9 cellular contexts compared by ENCODE assay signal in the genomic region with DNA sequence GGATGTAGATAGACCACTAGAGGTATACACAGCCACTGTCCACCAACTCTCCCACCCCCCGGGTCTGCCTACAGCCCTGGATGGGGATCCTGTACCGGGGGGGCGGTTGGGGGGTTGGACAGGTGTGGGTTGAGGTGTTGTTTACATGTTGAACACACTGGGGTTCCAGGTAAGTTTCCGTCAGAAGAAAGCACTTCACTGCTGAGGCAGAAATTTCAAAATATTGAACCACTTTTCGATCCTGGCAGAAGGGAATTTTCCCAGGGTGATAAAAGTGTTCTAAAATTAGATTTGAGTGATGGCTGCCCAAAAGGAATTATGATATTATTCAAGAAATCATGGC. TPM values are rescaled to one million over a fixed set of nuclear protein-coding genes. Genes with fewer than 3 reads are reported as not detected.
A peak's percentile ranks its signal among the peaks of the same experiment; 100 is the strongest.
DNase-seq lines count a peak whose midpoint lies in the region; ATAC-seq lines count a peak whose summit lies in the region.
"Had no signal": no experiment of that assay in that cellular context is flagged by ENCODE, and none has a peak within 500 bp of the region (broad histone marks: within the 10 kb centered on the region; RNA-seq: fewer than 3 reads in every experiment).

No MANE protein-coding gene starts in this region.

- peak; percentile 41 for ATAC-seq in stimulated activated effector memory CD8-positive, alpha-beta T cell treated with anti-CD3 and anti-CD28 coated beads, Interleukin-12 subunit alpha, Interleukin-12 subunit beta, amount 100 ng/mL, for 72 hours
- no peak for ATAC-seq in GM21515 (IDR thresholded peaks at IDR 0.05; ENCODE audit: unreplicated experiment)
- ATAC-seq in HG02623 (IDR thresholded peaks at IDR 0.05; ENCODE audit: unreplicated experiment) = no peak

- H3K4me3 Mint-ChIP-seq in activated T-cell treated with anti-CD3 and anti-CD28 coated beads, Interleukin-2, amount 50 U/mL, for 24 hours = peak overlapping the region; percentile 57
- H3K4me3 Mint-ChIP-seq in IgD-negative memory B cell = peak overlapping the region in 2 of 4 donors; percentile 70 to 83
- H3K4me3 Mint-ChIP-seq in stimulated activated effector memory CD8-positive, alpha-beta T cell treated with anti-CD3 and anti-CD28 coated beads, Interleukin-12 subunit alpha, Interleukin-12 subunit beta, amount 100 ng/mL, for 72 hours = peak overlapping the region; percentile 62

- no peaks in the 10 kb centered on the region for H3K36me3 Mint-ChIP-seq in activated T-cell treated with anti-CD3 and anti-CD28 coated beads, Interleukin-2, amount 50 U/mL, for 24 hours (ENCODE audit: low read depth)
- peaks cover 1% of the 10 kb centered on the region for H3K36me3 Mint-ChIP-seq in IgD-negative memory B cell
- peaks cover 10% of the 10 kb centered on the region for H3K36me3 Mint-ChIP-seq in stimulated activated effector memory CD8-positive, alpha-beta T cell treated with anti-CD3 and anti-CD28 coated beads, Interleukin-12 subunit alpha, Interleukin-12 subunit beta, amount 100 ng/mL, for 72 hours

- no peaks in the 10 kb centered on the region for H3K9me3 Mint-ChIP-seq in activated T-cell treated with anti-CD3 and anti-CD28 coated beads, Interleukin-2, amount 50 U/mL, for 24 hours
- H3K9me3 Mint-ChIP-seq in IgD-negative memory B cell = no peaks in the 10 kb centered on the region
- no peaks in the 10 kb centered on the region for H3K9me3 Mint-ChIP-seq in stimulated activated effector memory CD8-positive, alpha-beta T cell treated with anti-CD3 and anti-CD28 coated beads, Interleukin-12 subunit alpha, Interleukin-12 subunit beta, amount 100 ng/mL, for 72 hours

- peaks cover 36% of the 10 kb centered on the region for H3K4me1 Mint-ChIP-seq in activated T-cell treated with anti-CD3 and anti-CD28 coated beads, Interleukin-2, amount 50 U/mL, for 24 hours (ENCODE audit: low read depth)
- peaks cover 7 to 13% (median 11%) of the 10 kb centered on the region in 3 donors for H3K4me1 Mint-ChIP-seq in IgD-negative memory B cell
- H3K4me1 Mint-ChIP-seq in stimulated activated effector memory CD8-positive, alpha-beta T cell treated with anti-CD3 and anti-CD28 coated beads, Interleukin-12 subunit alpha, Interleukin-12 subunit beta, amount 100 ng/mL, for 72 hours = peaks cover 35% of the 10 kb centered on the region

- no peak for DNase-seq in activated T-cell treated with anti-CD3 and anti-CD28 coated beads, Interleukin-2, amount 50 U/mL, for 24 hours
- no peak for DNase-seq in activated T-cell treated with anti-CD3 and anti-CD28 coated beads, Interleukin-2, amount 50 U/mL, for 48 hours
- DNase-seq in dermis blood vessel endothelial cell (peak; percentile 19), mesenteric fat pad (ENCODE audit: low spot score) (no peak)
- no peak for DNase-seq in stimulated activated effector memory CD8-positive, alpha-beta T cell treated with anti-CD3 and anti-CD28 coated beads, Interleukin-12 subunit alpha, Interleukin-12 subunit beta, amount 100 ng/mL, for 72 hours (ENCODE audit: low spot score in 2 of 2)

- peaks cover 9% of the 10 kb centered on the region for H3K27me3 Mint-ChIP-seq in activated T-cell treated with anti-CD3 and anti-CD28 coated beads, Interleukin-2, amount 50 U/mL, for 24 hours
- peaks cover 2% of the 10 kb centered on the region for H3K27me3 Mint-ChIP-seq in IgD-negative memory B cell

- peak overlapping the region; percentile 86 for H3K27ac Mint-ChIP-seq in activated T-cell treated with anti-CD3 and anti-CD28 coated beads, Interleukin-2, amount 50 U/mL, for 24 hours
- H3K27ac Mint-ChIP-seq in IgD-negative memory B cell = peak overlapping the region in 2 of 3 donors; percentile 17 to 42
- peak overlapping the region; percentile 39 for H3K27ac Mint-ChIP-seq in stimulated activated effector memory CD8-positive, alpha-beta T cell treated with anti-CD3 and anti-CD28 coated beads, Interleukin-12 subunit alpha, Interleukin-12 subunit beta, amount 100 ng/mL, for 72 hours

RNA-seq across cellular contexts. Expression of a gene that starts 6.6 kb away (rescaled TPM):
- polyA plus RNA-seq in IgD-negative memory B cell = not detected
- 0.17 TPM in 1 of 2 replicates, not detected in the other for total RNA-seq in dermis blood vessel endothelial cell
- total RNA-seq in mesenteric fat pad = not detected
- total RNA-seq: uterus had no signal

RNA-seq across cellular contexts. Expression of a gene that starts 21.1 kb away (rescaled TPM):
- polyA plus RNA-seq in IgD-negative memory B cell = not detected
- total RNA-seq in dermis blood vessel endothelial cell (0.47 and 0.85 TPM in 2 replicates), mesenteric fat pad (3.7 TPM)

RNA-seq across cellular contexts. Expression of a gene that starts 48.6 kb away (rescaled TPM):
- not detected for polyA plus RNA-seq in IgD-negative memory B cell
- total RNA-seq in dermis blood vessel endothelial cell (95.7 and 104 TPM in 2 replicates), mesenteric fat pad (30.3 TPM)

RNA-seq across cellular contexts. Expression of a gene that starts 56.2 kb away (rescaled TPM):
- polyA plus RNA-seq in IgD-negative memory B cell = 12.6 TPM
- total RNA-seq in dermis blood vessel endothelial cell (3.2 and 6.3 TPM in 2 replicates), mesenteric fat pad (73.8 TPM)

Comparison
In these comparisons a context has a peak if more than half of its experiments do, and no peak if none do; other contexts are left out.
1. H3K27ac Mint-ChIP-seq: peak in every context shown above with its lines; median percentile 86 in activated T-cell treated with anti-CD3 and anti-CD28 coated beads, Interleukin-2, amount 50 U/mL, for 24 hours; 39 in stimulated activated effector memory CD8-positive, alpha-beta T cell treated with anti-CD3 and anti-CD28 coated beads, Interleukin-12 subunit alpha, Interleukin-12 subunit beta, amount 100 ng/mL, for 72 hours; 30 in IgD-negative memory B cell.